20 cellular contexts compared by ENCODE assay signal in the genomic region with DNA sequence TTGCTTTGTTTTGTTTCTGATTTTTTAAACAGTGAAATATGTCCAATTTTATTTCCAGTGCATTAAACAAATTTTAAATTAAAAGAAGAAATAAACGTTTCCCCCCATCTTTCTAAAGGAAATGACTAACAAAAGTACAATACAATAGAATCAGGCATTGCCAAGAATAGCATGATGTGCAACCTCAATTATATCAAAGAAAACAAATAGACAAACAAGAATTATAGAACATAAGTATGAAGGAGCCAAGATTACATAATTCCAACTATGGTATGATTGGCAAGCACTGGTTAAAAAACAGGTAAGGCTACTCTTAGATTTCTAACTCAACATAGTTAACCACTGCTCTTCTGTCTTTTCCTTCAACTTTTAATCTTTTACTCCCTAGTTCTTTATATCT. TPM values are rescaled to one million over a fixed set of nuclear protein-coding genes. Genes with fewer than 3 reads are reported as not detected.
DNase-seq lines count a peak whose midpoint lies in the region; ATAC-seq and TF ChIP-seq lines count a peak whose summit lies in the region.
"Had no signal": no experiment of that assay in that cellular context is flagged by ENCODE, and none has a peak within 500 bp of the region (broad histone marks: within the 10 kb centered on the region; RNA-seq: fewer than 3 reads in every experiment).

No MANE protein-coding gene starts in this region.

- H3K9me3 ChIP-seq in mammary epithelial cell (replicated peaks; ENCODE audit: insufficient read depth, low read length) (no peaks in the 10 kb centered on the region), tibial nerve (no peaks in the 10 kb centered on the region)
- H3K9me3 ChIP-seq: BE2C, Caco-2, HAP-1 had no signal

- dilution Hi-C loops in mammary epithelial cell (cut with HindIII; ENCODE audit: low sequenced_read_pairs) = no loop called here

- intact Hi-C loops in mammary epithelial cell (cut with micrococcal nuclease) = no loop called here

- no peak overlapping the region for H3K4me2 ChIP-seq in mammary epithelial cell (ENCODE audit: insufficient read depth, low read depth, low read length)

- DNase-seq in DMS53 (lab: John Stamatoyannopoulos, UW) = peak; percentile 11
- DNase-seq in DMS53 treated with DMSO at 0.1 percent for 48 hours (lab: John Stamatoyannopoulos, UW; ENCODE audit: unreplicated experiment) = no peak
- DNase-seq in HT1080 (ENCODE audit: low read depth) = peak; percentile 35
- peak; percentile 20 for DNase-seq in mammary epithelial cell
- DNase-seq in fibroblast of mammary gland (ENCODE audit: low read depth) = peak; percentile 34
- DNase-seq in tibial nerve (ENCODE audit: low spot score in 2 of 2) = no peak
- no peak for DNase-seq in activated CD8-positive, alpha-beta memory T cell treated with anti-CD3 and anti-CD28 coated beads for 24 hours
- DNase-seq: BE2C; Caco-2; CD4-positive, alpha-beta T cell; MV-4-11; NCI-H187; NCI-H345; NCI-H524 treated with DMSO at 0.1 percent for 48 hours; PC-3 had no signal

- in situ Hi-C loops in mammary epithelial cell (cut with MboI; ENCODE audit: low sequenced_read_pairs in 2 of 2) = no loop called here

- TF ChIP-seq EP300 in tibial nerve (IDR thresholded peaks at IDR 0.05) = no peak

- TF ChIP-seq CTCF in mammary epithelial cell (conservative IDR thresholded peaks at IDR 0.05 in 1 of 2, IDR thresholded peaks at IDR 0.05 in 1 of 2; ENCODE audit: extremely low read depth in 1 of 2, insufficient read depth in 1 of 2, low read depth in 1 of 2, low read length in 2 of 2) = no peak
- no peak for TF ChIP-seq CTCF in fibroblast of mammary gland (conservative IDR thresholded peaks at IDR 0.05; ENCODE audit: control insufficient read depth, insufficient read depth, low read depth, low read length)
- no peak for TF ChIP-seq CTCF in tibial nerve (IDR thresholded peaks at IDR 0.05)

- 0% methylated on average over 1 of the region's 1 CpG for WGBS in mammary epithelial cell (ENCODE audit: low coverage, missing lambda C conversion rate)
- 35 to 42% methylated on average over 1 of the region's 1 CpG for WGBS in tibial nerve, 2 donors

- no peaks in the 10 kb centered on the region for H4K20me1 ChIP-seq in mammary epithelial cell (ENCODE audit: insufficient read depth, low read length)

- no peak for ATAC-seq in HG03520 (IDR thresholded peaks at IDR 0.05; ENCODE audit: unreplicated experiment)
- ATAC-seq: GM12878 had no signal

- H3K27ac ChIP-seq in mammary epithelial cell (ENCODE audit: insufficient read depth, low read depth, low read length) (no peak overlapping the region), tibial nerve (no peak overlapping the region)
- H3K27ac ChIP-seq: 22Rv1, RWPE1 had no signal

- CTCF ChIA-PET in mammary epithelial cell (lab: Charles Lee; ENCODE audit: low non-redundant PET) = no interaction called here

- no TSS peak for BruUV-seq in mammary epithelial cell (replicated peaks; lab: Mats Ljungman, UMichigan)

- H2AFZ ChIP-seq in mammary epithelial cell (ENCODE audit: low read depth, low read length) = no peak overlapping the region

- no peak overlapping the region for H3K4me3 ChIP-seq in mammary epithelial cell (replicated peaks in 1 of 3; ENCODE audit: insufficient read depth in 1 of 3, low read depth in 2 of 3, low read length in 3 of 3)
- no peak overlapping the region for H3K4me3 ChIP-seq in fibroblast of mammary gland (ENCODE audit: control insufficient read depth, low read depth, low read length)
- no peak overlapping the region for H3K4me3 ChIP-seq in tibial nerve
- H3K4me3 ChIP-seq: GM12878, HAP-1 had no signal

- no peaks in the 10 kb centered on the region for H3K27me3 ChIP-seq in mammary epithelial cell (ENCODE audit: insufficient read depth, low read length)
- H3K27me3 ChIP-seq in tibial nerve = no peaks in the 10 kb centered on the region
- H3K27me3 ChIP-seq: BE2C had no signal

- H3K4me1 ChIP-seq in mammary epithelial cell (ENCODE audit: insufficient read depth, low read length) (peaks cover 4% of the 10 kb centered on the region), tibial nerve (peaks cover 0 to 14% (median 0%) of the 10 kb centered on the region in 4 donors)
- H3K4me1 ChIP-seq: BE2C had no signal

- no peak overlapping the region for H3K9ac ChIP-seq in mammary epithelial cell (ENCODE audit: insufficient read depth, low read length)

- H3K36me3 ChIP-seq in mammary epithelial cell (ENCODE audit: insufficient read depth, low read length) = no peaks in the 10 kb centered on the region
- peaks cover 0 to 12% (median 0%) of the 10 kb centered on the region in 3 donors for H3K36me3 ChIP-seq in tibial nerve
- H3K36me3 ChIP-seq: BE2C, HAP-1 had no signal

- TF ChIP-seq POLR2A in tibial nerve (IDR thresholded peaks at IDR 0.05) = no peak

- no peaks in the 10 kb centered on the region for H3K79me2 ChIP-seq in mammary epithelial cell (ENCODE audit: insufficient read depth, low read length)

RNA-seq across cellular contexts. Expression of a gene that starts 26.4 kb away (rescaled TPM):
- 0.20 TPM in 1 of 2 replicates, not detected in the other for total RNA-seq in HT1080 (2014; rRNA removed; shearing (Covaris generic))
- polyA plus RNA-seq in HT1080 (2015; cell fraction: cytosol; rRNA removed) = 0.06 TPM in 1 of 2 replicates, not detected in the other
- polyA plus RNA-seq in HT1080 (2015; cell fraction: nucleus; rRNA removed) = 0.05 TPM in 1 of 2 replicates, not detected in the other
- not detected for total RNA-seq in mammary epithelial cell
- not detected for polyA plus RNA-seq in mammary epithelial cell
- polyA minus RNA-seq in mammary epithelial cell = not detected
- total RNA-seq in tibial nerve = 1 to 10 TPM in 1 of 4 donors, under 1 TPM in 2, not detected in 1; 0.42 to 3.9 (median 0.60) TPM
- total RNA-seq: Caco-2, PC-3 had no signal

Comparison
In these comparisons a context has a peak if more than half of its experiments do, and no peak if none do; other contexts are left out.
1. DNase-seq: peak in DMS53 (single experiment), HT1080 (single experiment), mammary epithelial cell (single experiment) and fibroblast of mammary gland (single experiment); none in DMS53 treated with DMSO at 0.1 percent for 48 hours (single experiment), tibial nerve (0 of 2) and activated CD8-positive, alpha-beta memory T cell treated with anti-CD3 and anti-CD28 coated beads for 24 hours (single experiment).